8 cellular contexts compared by ENCODE assay signal in genomic region chr1:44318097-44319088, GRCh38. TPM values are rescaled to one million over a fixed set of nuclear protein-coding genes. Genes with fewer than 3 reads are reported as not detected.
DNase-seq lines count a peak whose midpoint lies in the region; ATAC-seq and TF ChIP-seq lines count a peak whose summit lies in the region.

No MANE protein-coding gene starts in this region.

- H3K4me1 ChIP-seq in CD4-positive, CD25-positive, alpha-beta regulatory T cell (ENCODE audit: control insufficient read depth, insufficient read depth, low read length, poor library complexity, severe bottlenecking), result no peaks in the 10 kb centered on the region
- H3K4me1 ChIP-seq in HEK293 (ENCODE audit: control insufficient read depth, insufficient read depth, low read length), result no peaks in the 10 kb centered on the region
- H3K4me1 ChIP-seq in sigmoid colon, result no peaks in the 10 kb centered on the region

- peaks cover 0 to 11% (median 5%) of the 10 kb centered on the region in 4 donors for H3K4me1 Mint-ChIP-seq in CD4-positive, CD25-positive, alpha-beta regulatory T cell

- WGBS in sigmoid colon, 2 donors, result 41 to 51% methylated on average over 9 of the region's 9 CpGs

- no peak overlapping the region for H3K27ac ChIP-seq in CD4-positive, CD25-positive, alpha-beta regulatory T cell (ENCODE audit: insufficient read depth, low read length, poor library complexity, severe bottlenecking)
- H3K27ac ChIP-seq in HEK293 (ENCODE audit: extremely low read depth, low read depth, low read length) (no peak overlapping the region), sigmoid colon (no peak overlapping the region)

- TF ChIP-seq CTCF in HEK293 (tag by site-specific recombination; IDR thresholded peaks at IDR 0.05) (peak; percentile 56), fibroblast of the aortic adventitia (IDR thresholded peaks at IDR 0.05; ENCODE audit: insufficient read depth, low read length) (peak; percentile 79), sigmoid colon (IDR thresholded peaks at IDR 0.05) (peak; percentile 30 to 83 (median 71))

- TF ChIP-seq POLR2A in sigmoid colon (IDR thresholded peaks at IDR 0.05), result no peak

- H3K36me3 Mint-ChIP-seq in CD4-positive, CD25-positive, alpha-beta regulatory T cell, result peaks cover 28% of the 10 kb centered on the region

- CTCF ChIA-PET in HEK293 (lab: Yijun Ruan, JAX), result interaction anchor here (0.6 to 3.0 kb wide), 16 partner anchors 8 to 227 kb away, joined by 3 to 19 read pairs (median 4); no protein-coding TSS in a partner anchor

- H3K27me3 ChIP-seq in CD4-positive, CD25-positive, alpha-beta regulatory T cell (ENCODE audit: control insufficient read depth, insufficient read depth, low read length), result no peaks in the 10 kb centered on the region
- H3K27me3 ChIP-seq in sigmoid colon, result no peaks in the 10 kb centered on the region

- H3K27me3 Mint-ChIP-seq in CD4-positive, CD25-positive, alpha-beta regulatory T cell, result no peaks in the 10 kb centered on the region

- H3K4me3 Mint-ChIP-seq in CD4-positive, CD25-positive, alpha-beta regulatory T cell, result no peak overlapping the region

- H3K4me3 ChIP-seq in CD4-positive, CD25-positive, alpha-beta regulatory T cell (ENCODE audit: low read depth, low read length), result no peak overlapping the region
- H3K4me3 ChIP-seq in HEK293 (ENCODE audit: low read depth, low read length) (no peak overlapping the region), fibroblast of the aortic adventitia (ENCODE audit: low read depth, low read length) (no peak overlapping the region), sigmoid colon (no peak overlapping the region)

- no peak for TF ChIP-seq EP300 in sigmoid colon (IDR thresholded peaks at IDR 0.05)

- H3K9me3 ChIP-seq in CD4-positive, CD25-positive, alpha-beta regulatory T cell (ENCODE audit: control insufficient read depth in 2 of 2, low read length in 2 of 2), result no peaks in the 10 kb centered on the region
- H3K9me3 ChIP-seq in HEK293 (ENCODE audit: control insufficient read depth, insufficient read depth, low read depth, low read length) (no peaks in the 10 kb centered on the region), sigmoid colon (no peaks in the 10 kb centered on the region)

- intact Hi-C loops in sigmoid colon (cut with DNase I), result loop anchor here (1.0 to 10.0 kb wide), 2 partner anchors 101 to 276 kb away; no protein-coding TSS in a partner anchor

- no peak for ATAC-seq in CD4-positive, CD25-positive, alpha-beta regulatory T cell (ENCODE audit: low read depth in 2 of 2)
- no peak for ATAC-seq in GM18861 (IDR thresholded peaks at IDR 0.05; ENCODE audit: unreplicated experiment)
- ATAC-seq in GM19035 (IDR thresholded peaks at IDR 0.05; ENCODE audit: unreplicated experiment), result no peak

- H3K27ac Mint-ChIP-seq in CD4-positive, CD25-positive, alpha-beta regulatory T cell, result peak overlapping the region; percentile 14 to 23 (median 16)

- no peaks in the 10 kb centered on the region for H3K9me3 Mint-ChIP-seq in CD4-positive, CD25-positive, alpha-beta regulatory T cell

- POLR2A ChIA-PET in HEK293 (lab: Yijun Ruan, JAX), result no interaction called here

- peaks cover 13% of the 10 kb centered on the region for H3K36me3 ChIP-seq in CD4-positive, CD25-positive, alpha-beta regulatory T cell (ENCODE audit: control insufficient read depth, insufficient read depth, low read length)
- H3K36me3 ChIP-seq in HEK293 (ENCODE audit: control insufficient read depth in 2 of 2, insufficient read depth in 1 of 2, low read length in 2 of 2) (peaks cover 3 to 86% of the 10 kb centered on the region in 2 experiments; a peak in 2 of 3 replicates), sigmoid colon (peaks cover 4 to 65% (median 22%) of the 10 kb centered on the region in 4 donors)

- peak; percentile 8 to 45 (median 41) for DNase-seq in CD4-positive, CD25-positive, alpha-beta regulatory T cell
- peak; percentile 46 for DNase-seq in NOMO-1 treated with DMSO at 0.1 percent for 48 hours (lab: John Stamatoyannopoulos, UW; ENCODE audit: unreplicated experiment)
- peak; percentile 38 for DNase-seq in activated CD8-positive, alpha-beta memory T cell treated with anti-CD3 and anti-CD28 coated beads, Interleukin-2, amount 50 U/mL, for 4 hours
- DNase-seq in fibroblast of the aortic adventitia (ENCODE audit: low read depth), result peak; percentile 52
- DNase-seq in sigmoid colon, result no peak

TF ChIP-seq in HEK293, 187 proteins besides CTCF, POLR2A, EP300 and RAD21:
- peak; percentile 34; the same call in 1 of the 2 replicates for TF ChIP-seq SP7 (tag by site-specific recombination; IDR thresholded peaks at IDR 0.05)
- no peak for TF ChIP-seq ZNF670 (tag by site-specific recombination; IDR thresholded peaks at IDR 0.05; ENCODE audit: low read depth)
- peak; percentile 10; the same call in 1 of the 2 replicates for TF ChIP-seq ZNF654 (tag by site-specific recombination; IDR thresholded peaks at IDR 0.05; ENCODE audit: low read depth)
- no peak for TF ChIP-seq ZSCAN30 (tag by site-specific recombination; IDR thresholded peaks at IDR 0.05)
- TF ChIP-seq ZNF677 (tag by site-specific recombination; IDR thresholded peaks at IDR 0.05), result no peak
- no peak for TF ChIP-seq ZNF704 (tag by site-specific recombination; IDR thresholded peaks at IDR 0.05)
- TF ChIP-seq ZNF19 (tag by site-specific recombination; IDR thresholded peaks at IDR 0.05; ENCODE audit: low read depth), result no peak
- peak; percentile 46; the same call in 1 of the 2 replicates for TF ChIP-seq ZXDB (tag by site-specific recombination; IDR thresholded peaks at IDR 0.05)
- TF ChIP-seq ZNF324 (tag by site-specific recombination; IDR thresholded peaks at IDR 0.05), result no peak
- TF ChIP-seq ZBTB44 (tag by site-specific recombination; IDR thresholded peaks at IDR 0.05), result 0 out of 2 replicates have a peak, but pooled peaks have one; percentile 20
- 0 out of 2 replicates have a peak, but pooled peaks have one; percentile 36 for TF ChIP-seq ZNF2 (tag by site-specific recombination; IDR thresholded peaks at IDR 0.05)
- no peak for TF ChIP-seq ZNF174 (tag by site-specific recombination; IDR thresholded peaks at IDR 0.05)

RNA-seq across cellular contexts. Expression of gene ERI3, which starts 36.7 kb away (rescaled TPM):
- 27.6 TPM for total RNA-seq in CD4-positive, CD25-positive, alpha-beta regulatory T cell
- 10 to 100 TPM; 31.1 to 39.8 (median 34.8) TPM for polyA plus RNA-seq in CD4-positive, CD25-positive, alpha-beta regulatory T cell
- 50.0 and 64.3 TPM in 2 replicates for total RNA-seq in fibroblast of the aortic adventitia (ENCODE audit: low replicate concordance)
- 10 to 100 TPM; 33.2 to 50.4 (median 39.8) TPM for total RNA-seq in sigmoid colon
- polyA plus RNA-seq in sigmoid colon, result 10 to 100 TPM; 25.6 to 88.3 (median 69.6) TPM
